ENCODE assay signal across 12 cellular contexts in genomic region chr16:66618588-66618987, GRCh38. TPM values are rescaled to one million over a fixed set of nuclear protein-coding genes. Genes with fewer than 3 reads are reported as not detected.
DNase-seq lines count a peak whose midpoint lies in the region; TF ChIP-seq lines count a peak whose summit lies in the region.
"Had no signal": no experiment of that assay in that cellular context is flagged by ENCODE, and none has a peak within 500 bp of the region (broad histone marks: within the 10 kb centered on the region; RNA-seq: fewer than 3 reads in every experiment).

No MANE protein-coding gene starts in this region.

- no peaks in the 10 kb centered on the region; the same call in 1 of the 2 replicates for H3K36me3 ChIP-seq in ACC112 (ENCODE audit: insufficient read depth, low read length)
- H3K36me3 ChIP-seq in endodermal cell (ENCODE audit: control insufficient read depth, insufficient read depth, low read length): peaks cover 59% of the 10 kb centered on the region

- no peak for TF ChIP-seq CTCF in endodermal cell (conservative IDR thresholded peaks at IDR 0.05)

- 92 to 94% methylated on average over 8 of the region's 8 CpGs for WGBS in endodermal cell (ENCODE audit: insufficient coverage in 1 of 2, insufficient read length in 1 of 2), 2 experiments

- H3K79me2 ChIP-seq in ACC112 (ENCODE audit: control insufficient read depth, insufficient read depth, low read length, unreplicated experiment): no peaks in the 10 kb centered on the region

- H3K27ac ChIP-seq in ACC112 (ENCODE audit: low read depth, low read length) (peak overlapping the region; percentile 98), endodermal cell (ENCODE audit: low read depth, low read length) (no peak overlapping the region)

- H3K4me3 ChIP-seq in ACC112 (ENCODE audit: low read depth, low read length) (peak overlapping the region; percentile 58), endodermal cell (ENCODE audit: low read length) (no peak overlapping the region)

- H3K27me3 Mint-ChIP-seq in endodermal cell (ENCODE audit: insufficient read depth): no peaks in the 10 kb centered on the region

- peaks cover 86% of the 10 kb centered on the region for H3K4me1 Mint-ChIP-seq in endodermal cell
- H3K4me1 Mint-ChIP-seq: stimulated activated naive B cell treated with anti-CD40 and anti-IgM and Interleukin-4, amounts not matched to agents 10 μg/mL and 1 μg/mL and 100 μg/mL, for 72 hours had no signal

- DNase-seq in LoVo (ENCODE audit: low spot score) (peak; percentile 54), endodermal cell (no peak), myocyte (ENCODE audit: low read depth) (peak; percentile 97), middle frontal gyrus (ENCODE audit: extremely low spot score, low spot score) (no peak), NCI-H774 (lab: John Stamatoyannopoulos, UW) (no peak), iPS-NIHi11 (ENCODE audit: low spot score) (no peak)
- no peak for DNase-seq in stimulated activated CD4-positive, alpha-beta T cell treated with anti-CD3 and anti-CD28 coated beads, Interleukin-2, amount 100 ng/mL, for 24 hours
- DNase-seq: activated CD4-positive, alpha-beta T cell treated with anti-CD3 and anti-CD28 coated beads, Interleukin-2, amount 50 U/mL, for 1 hour; stimulated activated naive B cell treated with anti-CD40 and anti-IgM and Interleukin-4, amounts not matched to agents 10 μg/mL and 1 μg/mL and 100 μg/mL, for 72 hours had no signal

- peaks cover 3% of the 10 kb centered on the region for H3K9me3 Mint-ChIP-seq in endodermal cell
- H3K9me3 Mint-ChIP-seq: neural crest cell; stimulated activated naive B cell treated with anti-CD40 and anti-IgM and Interleukin-4, amounts not matched to agents 10 μg/mL and 1 μg/mL and 100 μg/mL, for 72 hours had no signal

- H3K9me3 ChIP-seq in endodermal cell (ENCODE audit: control insufficient read depth, low read length): peaks cover 2% of the 10 kb centered on the region

- H3K4me1 ChIP-seq in ACC112 (ENCODE audit: control insufficient read depth, insufficient read depth, low read length, unreplicated experiment) (peaks cover 57% of the 10 kb centered on the region), endodermal cell (ENCODE audit: control insufficient read depth, insufficient read depth, low read length) (peaks cover 57% of the 10 kb centered on the region)

- H3K4me3 Mint-ChIP-seq in endodermal cell: no peak overlapping the region
- H3K4me3 Mint-ChIP-seq: neural crest cell; stimulated activated naive B cell treated with anti-CD40 and anti-IgM and Interleukin-4, amounts not matched to agents 10 μg/mL and 1 μg/mL and 100 μg/mL, for 72 hours had no signal

- H3K27me3 ChIP-seq in ACC112 (ENCODE audit: insufficient read depth, low read length): no peaks in the 10 kb centered on the region
- no peaks in the 10 kb centered on the region for H3K27me3 ChIP-seq in endodermal cell (ENCODE audit: control insufficient read depth, insufficient read depth, low read length, poor library complexity, severe bottlenecking)

- H2AFZ ChIP-seq in ACC112 (ENCODE audit: low read length, unreplicated experiment): peak overlapping the region; percentile 59

- H3K27ac Mint-ChIP-seq in endodermal cell: peak overlapping the region; percentile 94
- H3K27ac Mint-ChIP-seq: stimulated activated naive B cell treated with anti-CD40 and anti-IgM and Interleukin-4, amounts not matched to agents 10 μg/mL and 1 μg/mL and 100 μg/mL, for 72 hours had no signal

- H3K9ac ChIP-seq in endodermal cell (ENCODE audit: extremely low read depth, low read length, poor library complexity, severe bottlenecking): no peak overlapping the region

- peaks cover 41% of the 10 kb centered on the region for H3K36me3 Mint-ChIP-seq in endodermal cell (ENCODE audit: low read depth)
- H3K36me3 Mint-ChIP-seq: stimulated activated naive B cell treated with anti-CD40 and anti-IgM and Interleukin-4, amounts not matched to agents 10 μg/mL and 1 μg/mL and 100 μg/mL, for 72 hours had no signal

RNA-seq across cellular contexts. Expression of gene CMTM3, which starts 14.1 kb away (rescaled TPM):
- total RNA-seq in endodermal cell: 10 to 100 TPM; 44.2 to 48.5 TPM
- 66.9 TPM for polyA plus RNA-seq in endodermal cell (2013, experiment 1 of 2)
- polyA plus RNA-seq in endodermal cell (2013, experiment 2 of 2): 60.5 TPM
- total RNA-seq in myocyte: 19.0 and 21.2 TPM in 2 replicates
- 70.5 TPM for polyA plus RNA-seq in myocyte (2012)

RNA-seq across cellular contexts. Expression of gene CMTM2, which starts 39.3 kb away (rescaled TPM):
- total RNA-seq in endodermal cell (not detected), myocyte (not detected in 2 replicates)
- polyA plus RNA-seq in endodermal cell (2013, experiment 1 of 2): not detected
- not detected for polyA plus RNA-seq in endodermal cell (2013, experiment 2 of 2)
- 0.34 TPM for polyA plus RNA-seq in myocyte (2012)
- total RNA-seq: dermis microvascular lymphatic vessel endothelial cell had no signal

RNA-seq across cellular contexts. Expression of gene CMTM1, which starts 52.3 kb away (rescaled TPM):
- total RNA-seq in endodermal cell (1 to 10 TPM; 3.8 to 5.3 TPM), myocyte (0.52 and 1.4 TPM in 2 replicates)
- 4.9 TPM for polyA plus RNA-seq in endodermal cell (2013, experiment 1 of 2)
- 3.4 TPM for polyA plus RNA-seq in endodermal cell (2013, experiment 2 of 2)
- 3.2 TPM for polyA plus RNA-seq in myocyte (2012)

Comparison
In these comparisons a context has a peak if more than half of its experiments do, and no peak if none do; other contexts are left out.
1. DNase-seq: peak in LoVo (single experiment) and myocyte (single experiment); none in endodermal cell (single experiment), stimulated activated CD4-positive, alpha-beta T cell treated with anti-CD3 and anti-CD28 coated beads, Interleukin-2, amount 100 ng/mL, for 24 hours (0 of 2), middle frontal gyrus (single experiment), NCI-H774 (single experiment) and iPS-NIHi11 (single experiment).